30 cellular contexts compared by ENCODE assay signal in genomic region chr9:85186218-85186585, GRCh38.
"Had no signal": no experiment of that assay in that cellular context is flagged by ENCODE, and none has a peak within 500 bp of the region (broad histone marks: within the 10 kb centered on the region; RNA-seq: fewer than 3 reads in every experiment).

No MANE protein-coding gene starts in this region.

- H3K36me3 ChIP-seq: MG63, SJSA1 had no signal

- H3K36me3 Mint-ChIP-seq: T-cell had no signal

- H3K9me3 ChIP-seq: MG63, SJSA1, SK-N-SH had no signal

- ATAC-seq: Panc1, T-cell had no signal

- H3K4me1 Mint-ChIP-seq: T-cell had no signal

- DNase-seq: Karpas-422, MG63, NCI-H1048, NCI-H1092 treated with DMSO at 0.1 percent for 48 hours, NCI-H1105 treated with DMSO at 0.1 percent for 48 hours, NCI-H1417, NCI-H1436, NCI-H146, NCI-H1694, NCI-H187, NCI-H1930, NCI-H2029 treated with DMSO at 0.1 percent for 48 hours, NCI-H2081 treated with DMSO at 0.1 percent for 48 hours, NCI-H2107, NCI-H2171, NCI-H226, NCI-H446 treated with DMSO at 0.1 percent for 48 hours, NCI-H510A, NCI-H524, NCI-H526, NCI-H69, NCI-H774, PC-9, Right ventricle myocardium superior, RPMI8226, SHP77 treated with DMSO at 0.1 percent for 48 hours, SK-N-SH, T-cell had no signal

- H3K4me3 ChIP-seq: MG63, PC-9, SJSA1 had no signal

- H3K4me3 Mint-ChIP-seq: T-cell had no signal

- H3K4me1 ChIP-seq: SJSA1 had no signal

- H3K27ac Mint-ChIP-seq: T-cell had no signal

- H3K27me3 ChIP-seq: MG63, SJSA1 had no signal
